ENCODE assay signal across 1 cellular context in genomic region chr12:113912761-113913295, GRCh38.
TF ChIP-seq lines count a peak whose summit lies in the region.

No MANE protein-coding gene starts in this region.

TF ChIP-seq in H1, 55 proteins besides CTCF, POLR2A, EP300 and RAD21 (continued from another document):
- no peak for TF ChIP-seq CHD7 (IDR thresholded peaks at IDR 0.05; ENCODE audit: insufficient replicate concordance, low read length)
- TF ChIP-seq TAF1 (IDR thresholded peaks at IDR 0.05; ENCODE audit: low read depth, low read length), result no peak
- TF ChIP-seq KDM5A (IDR thresholded peaks at IDR 0.05; ENCODE audit: low read length), result no peak
- TF ChIP-seq SIX5 (IDR thresholded peaks at IDR 0.05; ENCODE audit: low read depth, low read length), result no peak
- no peak for TF ChIP-seq CBX5 (IDR thresholded peaks at IDR 0.05; ENCODE audit: low read depth, low read length)
- no peak for TF ChIP-seq NRF1 (IDR thresholded peaks at IDR 0.05; ENCODE audit: low read depth, low read length)
- TF ChIP-seq CHD1 (IDR thresholded peaks at IDR 0.05; ENCODE audit: low read depth, low read length), result no peak
